ENCODE assay signal across 8 cellular contexts in the genomic region with DNA sequence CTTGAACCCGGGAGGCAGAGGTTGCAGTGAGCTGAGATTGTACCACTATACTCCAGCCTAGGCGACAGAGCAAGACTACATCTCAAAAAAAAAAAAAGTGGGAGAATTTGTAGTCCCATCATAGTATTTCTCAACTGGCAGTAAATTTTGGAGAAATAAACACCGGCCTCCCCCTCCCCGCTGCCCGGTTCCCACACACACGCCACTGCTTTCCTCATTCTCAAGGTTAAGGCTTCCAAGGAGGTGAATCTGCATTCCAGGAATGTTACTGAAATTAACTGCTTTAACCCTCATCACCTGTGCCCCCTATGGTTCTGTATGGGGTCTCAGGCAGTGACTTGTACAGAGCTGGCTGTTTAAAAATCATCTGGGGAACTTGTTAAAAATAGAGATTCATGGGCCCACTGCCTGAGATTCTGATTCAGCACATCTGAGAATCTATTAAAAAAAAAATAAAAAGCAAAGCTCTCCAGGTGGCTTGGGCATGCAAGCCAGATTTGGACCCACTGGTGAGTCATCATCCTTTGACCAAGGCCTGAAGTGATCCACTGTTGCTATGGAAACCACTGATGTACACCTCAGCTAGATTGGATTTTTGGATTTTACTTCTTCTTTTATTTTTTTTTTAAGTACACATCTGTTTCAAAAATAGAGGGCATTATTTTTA. TPM values are rescaled to one million over a fixed set of nuclear protein-coding genes. Genes with fewer than 3 reads are reported as not detected.
DNase-seq lines count a peak whose midpoint lies in the region; ATAC-seq, FAIRE-seq and TF ChIP-seq lines count a peak whose summit lies in the region.

No MANE protein-coding gene starts in this region.

- H3K4me3 ChIP-seq in cardiac fibroblast (replicated peaks in 1 of 2; ENCODE audit: low read depth in 2 of 2, low read length in 2 of 2) (no peak overlapping the region), sigmoid colon (no peak overlapping the region)

- no peaks in the 10 kb centered on the region for H3K9me3 ChIP-seq in sigmoid colon

- intact Hi-C loops in sigmoid colon (cut with DNase I): no loop called here

- H3K4me1 ChIP-seq in sigmoid colon: peaks cover 0 to 44% (median 33%) of the 10 kb centered on the region in 4 donors

- TF ChIP-seq POLR2A in sigmoid colon (IDR thresholded peaks at IDR 0.05): no peak
- TF ChIP-seq POLR2A in GM12891 (IDR thresholded peaks at IDR 0.05; ENCODE audit: low read depth, low read length): no peak

- 90 to 93% methylated on average over 6 of the region's 6 CpGs for WGBS in sigmoid colon, 2 donors

- DNase-seq in AG09319 (ENCODE audit: extremely low read depth, low read depth) (peak; percentile 56), NCI-H1417 (lab: John Stamatoyannopoulos, UW) (peak in 2 of 3 experiments; percentile 50 to 87), cardiac fibroblast (ENCODE audit: low read depth in 2 of 2) (peak; percentile 47 to 84), sigmoid colon (peak; percentile 81), foreskin melanocyte (no peak), GM12891 (ENCODE audit: insufficient read length, low spot score) (no peak), OCI-M2 (lab: John Stamatoyannopoulos, UW; ENCODE audit: unreplicated experiment) (no peak)

- peak overlapping the region; percentile 54 to 85 (median 82) for H3K27ac ChIP-seq in sigmoid colon

- no peaks in the 10 kb centered on the region for H3K27me3 ChIP-seq in sigmoid colon

- no peak for FAIRE-seq in GM12891 (lab: Jason Lieb, UNC)

- TF ChIP-seq EP300 in sigmoid colon (IDR thresholded peaks at IDR 0.05): no peak

- H3K36me3 ChIP-seq in sigmoid colon: peaks cover 0 to 6% (median 0%) of the 10 kb centered on the region in 4 donors

- ATAC-seq in GM19438 (IDR thresholded peaks at IDR 0.05; ENCODE audit: low read depth, unreplicated experiment): peak; percentile 21

- no peak for TF ChIP-seq CTCF in AG09319 (IDR thresholded peaks at IDR 0.05; ENCODE audit: low read depth, low read length)
- no peak for TF ChIP-seq CTCF in cardiac fibroblast (IDR thresholded peaks at IDR 0.05; ENCODE audit: low read depth, low read length)
- TF ChIP-seq CTCF in sigmoid colon (IDR thresholded peaks at IDR 0.05): no peak

TF ChIP-seq in GM12891, 5 proteins besides CTCF, POLR2A, EP300 and RAD21:
- TF ChIP-seq PAX5 (IDR thresholded peaks at IDR 0.05; ENCODE audit: insufficient read depth, low read length, severe bottlenecking): no peak
- TF ChIP-seq POLR2AphosphoS5 (IDR thresholded peaks at IDR 0.05; ENCODE audit: low read depth, low read length): no peak
- TF ChIP-seq TAF1 (IDR thresholded peaks at IDR 0.05; ENCODE audit: low read depth, low read length): no peak
- TF ChIP-seq POU2F2 (IDR thresholded peaks at IDR 0.05; ENCODE audit: low read depth, low read length): no peak
- TF ChIP-seq SPI1 (IDR thresholded peaks at IDR 0.05; ENCODE audit: low read depth, low read length): no peak

RNA-seq across cellular contexts. Expression of a gene that starts 50.1 kb away (rescaled TPM):
- 10 to 100 TPM; 17.7 to 31.4 (median 27.7) TPM for total RNA-seq in sigmoid colon
- 10 to 100 TPM; 47.4 to 89.5 (median 68.2) TPM for polyA plus RNA-seq in sigmoid colon
- polyA plus RNA-seq in GM12891 (2012; ENCODE audit: low read depth, missing spikeins): 59.4 TPM

RNA-seq across cellular contexts. Expression of a gene that starts 54.0 kb away (rescaled TPM):
- 10 to 100 TPM; 46.1 to 48.2 (median 48.2) TPM for total RNA-seq in sigmoid colon
- polyA plus RNA-seq in sigmoid colon: 10 to 100 TPM; 60.1 to 90.2 (median 73.1) TPM
- polyA plus RNA-seq in GM12891 (2012; ENCODE audit: low read depth, missing spikeins): 77.0 TPM

Comparison
In these comparisons a context has a peak if more than half of its experiments do, and no peak if none do; other contexts are left out.
1. DNase-seq: peak in AG09319 (single experiment), NCI-H1417 (2 of 3), cardiac fibroblast (2 of 2) and sigmoid colon (single experiment); none in foreskin melanocyte (single experiment), GM12891 (single experiment) and OCI-M2 (single experiment).